Comparison of ENCODE assay signal across 34 cellular contexts in genomic region chr7:144006029-144006428, GRCh38. TPM values are rescaled to one million over a fixed set of nuclear protein-coding genes. Genes with fewer than 3 reads are reported as not detected.
"Had no signal": no experiment of that assay in that cellular context is flagged by ENCODE, and none has a peak within 500 bp of the region (broad histone marks: within the 10 kb centered on the region; RNA-seq: fewer than 3 reads in every experiment).

No MANE protein-coding gene starts in this region.

- DNase-seq: activated CD4-positive, alpha-beta memory T cell treated with anti-CD3 and anti-CD28 coated beads, Interleukin-2, amount 10 ng/mL, durations not matched to agents 7 days and 5 days; activated CD4-positive, alpha-beta T cell treated with anti-CD3 and anti-CD28 coated beads for 48 hours; activated CD8-positive, alpha-beta memory T cell treated with anti-CD3 and anti-CD28 coated beads for 24 hours; activated CD8-positive, alpha-beta memory T cell treated with anti-CD3 and anti-CD28 coated beads, Interleukin-2, amount 10 ng/mL, durations not matched to agents 7 days and 5 days; activated CD8-positive, alpha-beta memory T cell treated with anti-CD3 and anti-CD28 coated beads, Interleukin-2, amount 50 U/mL, for 48 hours; activated effector memory CD4-positive, alpha-beta T cell treated with Interleukin-2 at 50 U/mL for 16 hours; activated naive CD4-positive, alpha-beta T cell treated with anti-CD3 and anti-CD28 coated beads, Interleukin-2, amount 10 ng/mL, durations not matched to agents 7 days and 5 days; activated naive CD8-positive, alpha-beta T cell treated with anti-CD3 and anti-CD28 coated beads, Interleukin-2, amount 50 U/mL, for 24 hours; activated T-cell treated with anti-CD3 and anti-CD28 coated beads, Interleukin-2, amount 50 U/mL, for 48 hours; anterior cingulate cortex; caudate nucleus; cerebellar nuclear complex; Karpas-422; MM.1S; MV-4-11; NCI-H1092; NCI-H1436 treated with DMSO at 0.1 percent for 48 hours; NCI-H1694 treated with DMSO at 0.1 percent for 48 hours; NCI-H2029; NCI-H2107; NCI-H2171; NCI-H510A; NCI-H526; NCI-H748 treated with DMSO at 0.1 percent for 48 hours; NK-92 treated with Interleukin-12 subunit alpha and Interleukin-12 subunit beta, amount 100 ng/mL, for 24 hours; PC-3; Peyer's patch; RPMI8226; SHP77 treated with DMSO at 0.1 percent for 48 hours; SK-N-SH had no signal

- ATAC-seq: activated CD4-positive, CD25-positive, alpha-beta regulatory T cell treated with anti-CD3 and anti-CD28 coated beads, Interleukin-2, amount 50 U/mL, for 24 hours; activated CD8-positive, alpha-beta memory T cell treated with anti-CD3 and anti-CD28 coated beads, Interleukin-2, amount 10 ng/mL, durations not matched to agents 7 days and 5 days; activated naive CD8-positive, alpha-beta T cell treated with anti-CD3 and anti-CD28 coated beads, Interleukin-2, amount 50 U/mL, for 24 hours; PC-3; WTC11 had no signal

RNA-seq across cellular contexts. Expression of gene OR6B1, which starts 5.9 kb away (rescaled TPM):
- total RNA-seq: activated CD4-positive, alpha-beta memory T cell treated with anti-CD3 and anti-CD28 coated beads, Interleukin-2, amount 10 ng/mL, durations not matched to agents 7 days and 5 days; activated CD8-positive, alpha-beta memory T cell treated with anti-CD3 and anti-CD28 coated beads, Interleukin-2, amount 10 ng/mL, durations not matched to agents 7 days and 5 days; bronchial epithelial cell; PC-3; Peyer's patch; SJSA1; WTC11 had no signal
- polyA plus RNA-seq: SK-N-SH had no signal

RNA-seq across cellular contexts. Expression of gene OR2A5, which starts 42.7 kb away (rescaled TPM):
- total RNA-seq: activated CD4-positive, alpha-beta memory T cell treated with anti-CD3 and anti-CD28 coated beads, Interleukin-2, amount 10 ng/mL, durations not matched to agents 7 days and 5 days; activated CD8-positive, alpha-beta memory T cell treated with anti-CD3 and anti-CD28 coated beads, Interleukin-2, amount 10 ng/mL, durations not matched to agents 7 days and 5 days; bronchial epithelial cell; PC-3; Peyer's patch; SJSA1; WTC11 had no signal
- polyA plus RNA-seq: SK-N-SH had no signal

RNA-seq across cellular contexts. Expression of gene OR2F1, which starts 51.4 kb away (rescaled TPM):
- total RNA-seq: activated CD4-positive, alpha-beta memory T cell treated with anti-CD3 and anti-CD28 coated beads, Interleukin-2, amount 10 ng/mL, durations not matched to agents 7 days and 5 days; activated CD8-positive, alpha-beta memory T cell treated with anti-CD3 and anti-CD28 coated beads, Interleukin-2, amount 10 ng/mL, durations not matched to agents 7 days and 5 days; bronchial epithelial cell; PC-3; Peyer's patch; SJSA1; WTC11 had no signal
